ENCODE assay signal across 11 cellular contexts in the genomic region with DNA sequence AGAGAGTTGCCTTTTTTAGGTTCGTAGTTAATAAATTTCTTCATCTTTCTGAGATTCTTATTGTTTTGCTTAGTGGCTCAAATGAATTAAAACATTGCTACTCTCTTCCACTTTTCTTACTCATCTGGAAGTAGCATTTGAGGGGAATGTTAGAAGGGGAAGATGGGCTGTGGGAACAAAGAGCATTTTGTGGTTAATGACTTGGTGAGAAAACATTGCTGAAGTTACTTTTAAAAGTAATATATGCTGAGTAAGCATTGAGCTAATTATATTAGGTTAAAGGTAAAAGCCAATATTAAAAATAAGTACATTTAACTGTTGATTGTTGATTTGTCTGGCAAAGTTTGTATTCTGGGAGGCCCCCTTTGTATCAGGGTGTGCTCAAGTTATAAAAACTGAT. TPM values are rescaled to one million over a fixed set of nuclear protein-coding genes. Genes with fewer than 3 reads are reported as not detected.
DNase-seq lines count a peak whose midpoint lies in the region; ATAC-seq and TF ChIP-seq lines count a peak whose summit lies in the region.
"Had no signal": no experiment of that assay in that cellular context is flagged by ENCODE, and none has a peak within 500 bp of the region (broad histone marks: within the 10 kb centered on the region; RNA-seq: fewer than 3 reads in every experiment).

No MANE protein-coding gene starts in this region.

- H3K4me1 ChIP-seq in HAP-1 (peaks cover 64% of the 10 kb centered on the region), mucosa of descending colon (ENCODE audit: low read depth) (peaks cover 32% of the 10 kb centered on the region), gastroesophageal sphincter (peaks cover 6 to 88% (median 36%) of the 10 kb centered on the region in 3 donors)

- intact Hi-C loops in activated T-helper 2 cell treated with anti-CD3 and anti-CD28 coated beads, Interferon-gamma antibody, Interleukin-2, Interleukin-4, amounts not matched to agents 10 μg/mL and 5 μg/mL and 100 μg/mL, durations not matched to agents 14 hours and 24 hours and 36 hours (cut with micrococcal nuclease) = no loop called here
- intact Hi-C loops in posterior vena cava (cut with DNase I) (no loop called here), mucosa of descending colon (cut with DNase I, micrococcal nuclease) (no loop called here)

- H3K36me3 ChIP-seq in HAP-1 (replicated peaks) = peaks cover 26% of the 10 kb centered on the region
- peaks cover 7% of the 10 kb centered on the region for H3K36me3 ChIP-seq in mucosa of descending colon (ENCODE audit: low read depth)
- peaks cover 0 to 27% of the 10 kb centered on the region in 2 donors for H3K36me3 ChIP-seq in gastroesophageal sphincter

- H3K27ac ChIP-seq in gastroesophageal sphincter = peak overlapping the region in 1 of 4 donors; percentile 6

- peak overlapping the region; percentile 4 for H3K27ac Mint-ChIP-seq in activated T-helper 2 cell treated with anti-CD3 and anti-CD28 coated beads, Interferon-gamma antibody, Interleukin-2, Interleukin-4, amounts not matched to agents 10 μg/mL and 5 μg/mL and 100 μg/mL, durations not matched to agents 14 hours and 24 hours and 36 hours
- H3K27ac Mint-ChIP-seq in immature natural killer cell = peak overlapping the region in 5 of 6 donors; percentile 2 to 82 (median 46)

- H3K9me3 Mint-ChIP-seq in activated T-helper 2 cell treated with anti-CD3 and anti-CD28 coated beads, Interferon-gamma antibody, Interleukin-2, Interleukin-4, amounts not matched to agents 10 μg/mL and 5 μg/mL and 100 μg/mL, durations not matched to agents 14 hours and 24 hours and 36 hours = no peaks in the 10 kb centered on the region
- H3K9me3 Mint-ChIP-seq in immature natural killer cell = no peaks in the 10 kb centered on the region

- TF ChIP-seq POLR2A in gastroesophageal sphincter (IDR thresholded peaks at IDR 0.05) = no peak

- DNase-seq in AG20443 (ENCODE audit: low spot score) = peak; percentile 26
- DNase-seq in HAP-1 (ENCODE audit: low spot score in 2 of 2) = no peak
- DNase-seq in activated T-helper 2 cell treated with anti-CD3 and anti-CD28 coated beads, Interferon-gamma antibody, Interleukin-2, Interleukin-4, amounts not matched to agents 10 μg/mL and 5 μg/mL and 100 μg/mL, durations not matched to agents 14 hours and 24 hours and 36 hours (ENCODE audit: low spot score) = no peak
- DNase-seq in immature natural killer cell = no peak
- no peak for DNase-seq in NCI-H1048 (lab: John Stamatoyannopoulos, UW)
- no peak for DNase-seq in posterior vena cava (ENCODE audit: low spot score)
- DNase-seq in mucosa of descending colon = no peak
- DNase-seq: NCI-H2081 treated with DMSO at 0.1 percent for 48 hours, small intestine, substantia nigra had no signal

- ATAC-seq in mucosa of descending colon (no peak), gastroesophageal sphincter (no peak)

- H3K27me3 Mint-ChIP-seq in activated T-helper 2 cell treated with anti-CD3 and anti-CD28 coated beads, Interferon-gamma antibody, Interleukin-2, Interleukin-4, amounts not matched to agents 10 μg/mL and 5 μg/mL and 100 μg/mL, durations not matched to agents 14 hours and 24 hours and 36 hours (ENCODE audit: low read depth) = no peaks in the 10 kb centered on the region
- peaks cover 8 to 15% (median 11%) of the 10 kb centered on the region in 3 donors for H3K27me3 Mint-ChIP-seq in immature natural killer cell (ENCODE audit: low read depth in 3 of 3)

- peaks cover 56% of the 10 kb centered on the region for H3K4me1 Mint-ChIP-seq in activated T-helper 2 cell treated with anti-CD3 and anti-CD28 coated beads, Interferon-gamma antibody, Interleukin-2, Interleukin-4, amounts not matched to agents 10 μg/mL and 5 μg/mL and 100 μg/mL, durations not matched to agents 14 hours and 24 hours and 36 hours (ENCODE audit: low read depth)
- peaks cover 88 to 99% of the 10 kb centered on the region in 2 donors for H3K4me1 Mint-ChIP-seq in immature natural killer cell

- no peak for TF ChIP-seq EP300 in gastroesophageal sphincter (IDR thresholded peaks at IDR 0.05)

- H3K4me3 ChIP-seq in HAP-1 = peak overlapping the region; percentile 1
- H3K4me3 ChIP-seq in mucosa of descending colon = no peak overlapping the region
- H3K4me3 ChIP-seq in gastroesophageal sphincter = no peak overlapping the region

- in situ Hi-C loops in HAP-1 (cut with MboI; ENCODE audit: low sequenced_read_pairs) = no loop called here

- WGBS in gastroesophageal sphincter (ENCODE audit: low coverage in 1 of 2), 2 donors = 7 to 27% methylated on average over 1 of the region's 1 CpG

- TF ChIP-seq CTCF in mucosa of descending colon (IDR thresholded peaks at IDR 0.05) (no peak), gastroesophageal sphincter (IDR thresholded peaks at IDR 0.05) (no peak)

- peaks cover 68% of the 10 kb centered on the region for H3K36me3 Mint-ChIP-seq in activated T-helper 2 cell treated with anti-CD3 and anti-CD28 coated beads, Interferon-gamma antibody, Interleukin-2, Interleukin-4, amounts not matched to agents 10 μg/mL and 5 μg/mL and 100 μg/mL, durations not matched to agents 14 hours and 24 hours and 36 hours (ENCODE audit: low read depth)
- H3K36me3 Mint-ChIP-seq in immature natural killer cell = peaks cover 0 to 6% (median 3%) of the 10 kb centered on the region in 3 donors

- H3K4me3 Mint-ChIP-seq in activated T-helper 2 cell treated with anti-CD3 and anti-CD28 coated beads, Interferon-gamma antibody, Interleukin-2, Interleukin-4, amounts not matched to agents 10 μg/mL and 5 μg/mL and 100 μg/mL, durations not matched to agents 14 hours and 24 hours and 36 hours (ENCODE audit: low read depth) = peak overlapping the region; percentile 46
- peak overlapping the region; percentile 3 to 70 (median 53) for H3K4me3 Mint-ChIP-seq in immature natural killer cell

- no peaks in the 10 kb centered on the region for H3K27me3 ChIP-seq in HAP-1 (ENCODE audit: low read depth)
- no peaks in the 10 kb centered on the region for H3K27me3 ChIP-seq in gastroesophageal sphincter

- no peaks in the 10 kb centered on the region for H3K9me3 ChIP-seq in HAP-1
- H3K9me3 ChIP-seq in mucosa of descending colon = no peaks in the 10 kb centered on the region
- no peaks in the 10 kb centered on the region for H3K9me3 ChIP-seq in gastroesophageal sphincter

RNA-seq across cellular contexts. Expression of a gene that starts 5.7 kb away (rescaled TPM):
- total RNA-seq in activated T-helper 2 cell treated with anti-CD3 and anti-CD28 coated beads, Interferon-gamma antibody, Interleukin-2, Interleukin-4, amounts not matched to agents 10 μg/mL and 5 μg/mL and 100 μg/mL, durations not matched to agents 14 hours and 24 hours and 36 hours = 293 and 302 TPM in 2 replicates
- polyA plus RNA-seq in immature natural killer cell = 100 to 1,000 TPM; 235 to 280 (median 253) TPM
- 100 to 1,000 TPM; 311 to 339 TPM for total RNA-seq in posterior vena cava
- total RNA-seq in mucosa of descending colon = 100 to 1,000 TPM; 151 to 307 (median 188) TPM
- total RNA-seq in gastroesophageal sphincter = 100 to 1,000 TPM; 347 to 449 (median 406) TPM
